Comparison of ENCODE assay signal across 19 cellular contexts in the genomic region with DNA sequence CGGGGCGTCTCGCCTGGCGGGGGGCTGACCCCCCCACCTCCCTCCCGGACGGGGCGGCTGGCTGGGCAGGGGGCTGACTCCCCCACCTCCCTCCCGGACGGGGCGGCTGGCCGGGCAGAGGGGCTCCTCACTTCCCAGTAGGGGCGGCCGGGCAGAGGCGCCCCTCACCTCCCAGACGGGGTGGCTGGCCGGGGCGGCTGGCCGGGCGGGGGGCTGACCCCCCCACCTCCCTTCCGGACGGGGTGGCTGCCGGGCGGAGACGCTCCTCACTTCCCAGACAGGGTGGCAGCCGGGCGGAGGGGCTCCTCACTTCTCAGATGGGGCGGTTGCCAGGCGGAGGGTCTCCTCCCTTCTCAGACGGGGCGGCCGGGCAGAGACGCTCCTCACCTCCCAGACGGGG. TPM values are rescaled to one million over a fixed set of nuclear protein-coding genes. Genes with fewer than 3 reads are reported as not detected.
"Had no signal": no experiment of that assay in that cellular context is flagged by ENCODE, and none has a peak within 500 bp of the region (broad histone marks: within the 10 kb centered on the region; RNA-seq: fewer than 3 reads in every experiment).

No MANE protein-coding gene starts in this region.

RNA-seq across cellular contexts. Expression of a gene that starts 8.8 kb away (rescaled TPM):
- total RNA-seq: hepatocyte; kidney epithelial cell; left cardiac atrium; left colon; left lobe of liver; left lung; left ventricle myocardium inferior; left ventricle myocardium superior; liver; lower lobe of right lung; lung microvascular endothelial cell; mesenteric fat pad; mesothelial cell of epicardium; mononuclear cell; mucosa of descending colon; myocyte; naive thymus-derived CD4-positive, alpha-beta T cell had no signal
- polyA plus RNA-seq: hepatocyte; immature natural killer cell; naive thymus-derived CD4-positive, alpha-beta T cell had no signal

RNA-seq across cellular contexts. Expression of a gene that starts 15.0 kb away (rescaled TPM):
- total RNA-seq: kidney epithelial cell, lung microvascular endothelial cell, myocyte had no signal
- polyA plus RNA-seq: immature natural killer cell had no signal

RNA-seq across cellular contexts. Expression of a gene that starts 24.5 kb away (rescaled TPM):
- total RNA-seq: hepatocyte; kidney epithelial cell; left cardiac atrium; left colon; left lobe of liver; left ventricle myocardium inferior; left ventricle myocardium superior; liver; lower lobe of right lung; lung microvascular endothelial cell; mesenteric fat pad; mesothelial cell of epicardium; mononuclear cell; mucosa of descending colon; mucosa of gallbladder; myocyte; naive thymus-derived CD4-positive, alpha-beta T cell had no signal
- polyA plus RNA-seq: immature natural killer cell; liver; naive thymus-derived CD4-positive, alpha-beta T cell had no signal
